Comparison of ENCODE assay signal across 18 cellular contexts in the genomic region with DNA sequence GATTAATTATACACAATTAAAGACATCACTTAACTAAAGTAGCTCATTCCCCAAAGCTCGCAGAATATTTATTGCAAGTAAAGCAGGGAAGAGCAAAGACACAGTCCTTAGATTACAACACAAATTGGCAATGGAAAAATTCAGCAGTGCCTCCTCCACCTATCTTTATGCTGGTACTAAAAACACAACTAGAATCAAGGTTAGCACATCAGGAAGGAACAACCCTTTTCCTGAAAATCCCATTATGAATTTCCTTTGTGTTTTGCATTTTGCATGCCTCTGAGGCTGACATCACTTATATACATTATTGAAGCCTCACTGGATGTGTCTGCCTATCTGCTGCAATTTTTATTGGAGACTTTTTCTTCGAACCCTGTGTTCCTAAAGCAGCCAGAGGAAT.
DNase-seq lines count a peak whose midpoint lies in the region; ATAC-seq, FAIRE-seq and TF ChIP-seq lines count a peak whose summit lies in the region.
"Had no signal": no experiment of that assay in that cellular context is flagged by ENCODE, and none has a peak within 500 bp of the region (broad histone marks: within the 10 kb centered on the region; RNA-seq: fewer than 3 reads in every experiment).

No MANE protein-coding gene starts in this region.

- H2AFZ ChIP-seq in endothelial cell of umbilical vein (ENCODE audit: low read depth, low read length) (no peak overlapping the region), neural cell (ENCODE audit: low read depth, low read length) (no peak overlapping the region)

- no peak for DNase-seq in left ventricle myocardium inferior
- no peak for DNase-seq in right atrium auricular region (ENCODE audit: low spot score)
- DNase-seq in endothelial cell of umbilical vein (ENCODE audit: low read depth, low spot score) = peak; percentile 70
- DNase-seq in GM12891 (ENCODE audit: insufficient read length, low spot score) = no peak
- DNase-seq in NCI-H1105 (lab: John Stamatoyannopoulos, UW) = no peak
- DNase-seq: BE2C; CD4-positive, alpha-beta memory T cell; DMS79; EL; HCEC 1CT; HFFc6 had no signal

- POLR2A ChIA-PET in endothelial cell of umbilical vein (lab: Charles Lee) = interaction anchor here (1.3 kb wide), 1 partner anchor 35 kb away, joined by 3 read pairs; no protein-coding TSS in a partner anchor

- H3K36me3 ChIP-seq in left ventricle myocardium inferior (no peaks in the 10 kb centered on the region), right atrium auricular region (no peaks in the 10 kb centered on the region), endothelial cell of umbilical vein (ENCODE audit: control insufficient read depth in 2 of 2, extremely low read depth in 1 of 2, insufficient read depth in 2 of 2, low read length in 2 of 2) (no peaks in the 10 kb centered on the region), neural cell (ENCODE audit: insufficient read depth, low read length) (no peaks in the 10 kb centered on the region)
- H3K36me3 ChIP-seq: BE2C had no signal

- peak overlapping the region; percentile 77 for H3K27ac ChIP-seq in left ventricle myocardium inferior (replicated peaks)
- no peak overlapping the region for H3K27ac ChIP-seq in right atrium auricular region
- H3K27ac ChIP-seq in endothelial cell of umbilical vein (ENCODE audit: insufficient read depth, low read depth, low read length) = peak overlapping the region; percentile 72
- no peak overlapping the region for H3K27ac ChIP-seq in neural cell (ENCODE audit: low read length)
- H3K27ac ChIP-seq: C4-2B, HL-60 had no signal

- H3K79me2 ChIP-seq in endothelial cell of umbilical vein (ENCODE audit: control insufficient read depth, insufficient read depth, low read length) = peaks cover 19% of the 10 kb centered on the region
- H3K79me2 ChIP-seq in neural cell (replicated peaks; ENCODE audit: insufficient read depth, low read length) = no peaks in the 10 kb centered on the region

- peak; percentile 78 for FAIRE-seq in endothelial cell of umbilical vein (lab: Jason Lieb, UNC)
- no peak for FAIRE-seq in GM12891 (lab: Jason Lieb, UNC)
- FAIRE-seq: G401.6, GM12892, GM19239 had no signal

- H3K4me2 ChIP-seq in endothelial cell of umbilical vein (ENCODE audit: insufficient read depth, low read length) = peak overlapping the region; percentile 84
- H3K4me2 ChIP-seq in neural cell (ENCODE audit: low read length) = no peak overlapping the region

- intact Hi-C loops in left ventricle myocardium inferior (cut with micrococcal nuclease) (no loop called here), endothelial cell of umbilical vein (cut with micrococcal nuclease) (no loop called here)

- TF ChIP-seq EP300 in neural cell (conservative IDR thresholded peaks at IDR 0.05; ENCODE audit: poor library complexity, severe bottlenecking) = no peak

- H3K9ac ChIP-seq in endothelial cell of umbilical vein (replicated peaks; ENCODE audit: extremely low read depth, insufficient read depth, low read length) (peak overlapping the region; percentile 32), neural cell (ENCODE audit: low read length) (peak overlapping the region; percentile 21)

- CTCF ChIA-PET in endothelial cell of umbilical vein (lab: Charles Lee) = interaction anchor here (0.9 to 3.6 kb wide), 8 partner anchors 20 to 287 kb away, joined by 3 to 32 read pairs (median 5); no protein-coding TSS in a partner anchor

- BruUV-seq in endothelial cell of umbilical vein (replicated peaks; lab: Mats Ljungman, UMichigan) = no TSS peak

- H3K9me3 ChIP-seq in left ventricle myocardium inferior (replicated peaks) = peaks cover 14% of the 10 kb centered on the region
- H3K9me3 ChIP-seq in right atrium auricular region = peaks cover 0 to 9% of the 10 kb centered on the region in 2 donors
- no peaks in the 10 kb centered on the region for H3K9me3 ChIP-seq in endothelial cell of umbilical vein (replicated peaks; ENCODE audit: control insufficient read depth, insufficient read depth, low read length)
- H3K9me3 ChIP-seq in neural cell (ENCODE audit: low read length) = no peaks in the 10 kb centered on the region
- H3K9me3 ChIP-seq: BE2C had no signal

- TF ChIP-seq CTCF in left ventricle myocardium inferior (IDR thresholded peaks at IDR 0.05; ENCODE audit: borderline replicate concordance) (no peak), right atrium auricular region (IDR thresholded peaks at IDR 0.05) (no peak), endothelial cell of umbilical vein (IDR thresholded peaks at IDR 0.05; ENCODE audit: extremely low read depth in 1 of 2, insufficient read depth in 1 of 2, low read depth in 1 of 2, low read length in 2 of 2) (no peak), neural cell (IDR thresholded peaks at IDR 0.05; ENCODE audit: poor library complexity, severe bottlenecking) (no peak)

- H3K4me3 ChIP-seq in left ventricle myocardium inferior (no peak overlapping the region), right atrium auricular region (no peak overlapping the region), endothelial cell of umbilical vein (replicated peaks in 1 of 3; ENCODE audit: insufficient read depth in 1 of 3, low read depth in 1 of 3, low read length in 3 of 3) (no peak overlapping the region), neural cell (ENCODE audit: low read length) (no peak overlapping the region)

- H3K27me3 ChIP-seq in left ventricle myocardium inferior (ENCODE audit: low read depth) = no peaks in the 10 kb centered on the region
- H3K27me3 ChIP-seq in right atrium auricular region = no peaks in the 10 kb centered on the region
- H3K27me3 ChIP-seq in endothelial cell of umbilical vein (ENCODE audit: control insufficient read depth in 2 of 2, insufficient read depth in 2 of 2, low read length in 2 of 2) = no peaks in the 10 kb centered on the region
- H3K27me3 ChIP-seq in neural cell (ENCODE audit: insufficient read depth, low read depth, low read length) = no peaks in the 10 kb centered on the region
- H3K27me3 ChIP-seq: BE2C had no signal

- no peaks in the 10 kb centered on the region for H4K20me1 ChIP-seq in endothelial cell of umbilical vein (replicated peaks; ENCODE audit: control insufficient read depth, extremely low read depth, insufficient read depth, low read length)
- H4K20me1 ChIP-seq in neural cell (ENCODE audit: insufficient read depth) = no peaks in the 10 kb centered on the region

- H3K4me1 ChIP-seq in left ventricle myocardium inferior (peaks cover 40% of the 10 kb centered on the region), right atrium auricular region (peaks cover 0 to 17% of the 10 kb centered on the region in 2 donors), endothelial cell of umbilical vein (ENCODE audit: control insufficient read depth, extremely low read depth, insufficient read depth, low read length) (peaks cover 34% of the 10 kb centered on the region)
- H3K4me1 ChIP-seq: BE2C had no signal

- ATAC-seq in GM19395 (IDR thresholded peaks at IDR 0.05; ENCODE audit: unreplicated experiment) = no peak

- peak; percentile 52 for TF ChIP-seq POLR2A in endothelial cell of umbilical vein (IDR thresholded peaks at IDR 0.05; ENCODE audit: low read depth, low read length)
- TF ChIP-seq POLR2A in GM12891 (IDR thresholded peaks at IDR 0.05; ENCODE audit: low read depth, low read length) = no peak

- no peaks in the 10 kb centered on the region for H3K9me1 ChIP-seq in endothelial cell of umbilical vein (replicated peaks; ENCODE audit: control insufficient read depth, extremely low read depth, insufficient read depth, low read length)

- no peaks in the 10 kb centered on the region for H3F3A ChIP-seq in neural cell (ENCODE audit: insufficient read depth, low read length, poor library complexity, severe bottlenecking)

- no peaks in the 10 kb centered on the region for H3K9me2 ChIP-seq in neural cell (ENCODE audit: insufficient read depth, low read length)

- dilution Hi-C loops in endothelial cell of umbilical vein (cut with MboI; ENCODE audit: extremely low pct_ligation_motif_present, low sequenced_read_pairs) = no loop called here

- TF ChIP-seq RAD21 in neural cell (conservative IDR thresholded peaks at IDR 0.05) = no peak

TF ChIP-seq in endothelial cell of umbilical vein, 7 proteins besides CTCF, POLR2A, EP300 and RAD21 (continues in another document):
- TF ChIP-seq MYC (IDR thresholded peaks at IDR 0.05; ENCODE audit: low read depth, low read length) = no peak
- TF ChIP-seq FOS (IDR thresholded peaks at IDR 0.05; ENCODE audit: borderline replicate concordance, insufficient read depth, low read length) = no peak
- TF ChIP-seq GATA2 (IDR thresholded peaks at IDR 0.05; ENCODE audit: insufficient read depth, insufficient read length, low read depth, low read length) = peak; percentile 28
- peak; percentile 82 for TF ChIP-seq JUN (IDR thresholded peaks at IDR 0.05; ENCODE audit: borderline replicate concordance, insufficient read depth, insufficient read length, low read depth)
- TF ChIP-seq, protein P1, sequence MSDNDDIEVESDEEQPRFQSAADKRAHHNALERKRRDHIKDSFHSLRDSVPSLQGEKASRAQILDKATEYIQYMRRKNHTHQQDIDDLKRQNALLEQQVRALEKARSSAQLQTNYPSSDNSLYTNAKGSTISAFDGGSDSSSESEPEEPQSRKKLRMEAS (IDR thresholded peaks at IDR 0.05; ENCODE audit: insufficient read depth, insufficient read length) = no peak

TF ChIP-seq in neural cell, 6 proteins besides CTCF, POLR2A, EP300 and RAD21 (continues in another document):
- no peak for TF ChIP-seq SMC3 (conservative IDR thresholded peaks at IDR 0.05; ENCODE audit: poor library complexity)
- TF ChIP-seq MXI1 (conservative IDR thresholded peaks at IDR 0.05; ENCODE audit: poor library complexity, severe bottlenecking) = no peak

TF ChIP-seq in GM12891, 5 proteins besides CTCF, POLR2A, EP300 and RAD21:
- TF ChIP-seq SPI1 (IDR thresholded peaks at IDR 0.05; ENCODE audit: low read depth, low read length) (no peak), PAX5 (IDR thresholded peaks at IDR 0.05; ENCODE audit: insufficient read depth, low read length, severe bottlenecking) (no peak), POLR2AphosphoS5 (IDR thresholded peaks at IDR 0.05; ENCODE audit: low read depth, low read length) (no peak), POU2F2 (IDR thresholded peaks at IDR 0.05; ENCODE audit: low read depth, low read length) (no peak), TAF1 (IDR thresholded peaks at IDR 0.05; ENCODE audit: low read depth, low read length) (no peak)

Comparison
In these comparisons a context has a peak if more than half of its experiments do, and no peak if none do; other contexts are left out.
1. H3K27ac ChIP-seq: peak in left ventricle myocardium inferior (single experiment) and endothelial cell of umbilical vein (single experiment); none in right atrium auricular region (0 of 2) and neural cell (single experiment).